ENCODE assay signal across 15 cellular contexts in the genomic region with DNA sequence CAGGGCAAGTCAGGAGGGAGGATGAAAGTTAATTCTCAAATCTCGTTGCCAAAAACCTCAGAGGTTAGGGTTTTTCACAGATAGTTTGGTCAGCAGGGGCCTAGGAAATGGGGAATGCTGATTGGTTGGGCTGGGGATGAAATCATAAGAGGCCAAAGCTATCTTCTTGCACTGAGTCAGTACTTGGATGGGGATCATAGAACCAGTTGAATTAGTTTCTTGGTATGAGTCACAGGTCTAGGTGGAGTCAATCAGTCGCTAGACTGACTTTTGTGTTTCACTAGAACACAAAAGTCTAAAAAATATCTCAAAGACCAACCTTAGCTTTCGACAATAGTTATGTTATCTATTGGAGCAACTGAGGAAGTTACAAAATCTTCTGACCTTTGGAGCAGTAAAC.
DNase-seq lines count a peak whose midpoint lies in the region; ATAC-seq and TF ChIP-seq lines count a peak whose summit lies in the region.
"Had no signal": no experiment of that assay in that cellular context is flagged by ENCODE, and none has a peak within 500 bp of the region (broad histone marks: within the 10 kb centered on the region; RNA-seq: fewer than 3 reads in every experiment).

No MANE protein-coding gene starts in this region.

- H3F3A ChIP-seq in smooth muscle cell (ENCODE audit: low read depth) = no peaks in the 10 kb centered on the region

- H3K9ac ChIP-seq in smooth muscle cell (ENCODE audit: low read depth) = no peak overlapping the region

- H3K27me3 ChIP-seq in left lung (no peaks in the 10 kb centered on the region), smooth muscle cell (ENCODE audit: low read depth) (no peaks in the 10 kb centered on the region)
- H3K27me3 ChIP-seq: tibial artery had no signal

- DNase-seq in left lung (no peak), smooth muscle cell (lab: John Stamatoyannopoulos, UW; ENCODE audit: unreplicated experiment) (no peak), NOMO-1 treated with DMSO at 0.1 percent for 48 hours (lab: John Stamatoyannopoulos, UW; ENCODE audit: unreplicated experiment) (no peak), ecto neural progenitor cell (ENCODE audit: low spot score) (no peak)
- DNase-seq: activated B cell treated with CpG ODN at 0.5 μM for 24 hours; activated T-cell treated with anti-CD3 and anti-CD28 coated beads for 4 hours; CD4-positive, CD25-positive, alpha-beta regulatory T cell; NCI-H2029; NCI-H774; stimulated activated CD4-positive, alpha-beta T cell treated with anti-CD3 and anti-CD28 coated beads, Interleukin-15, amount 100 ng/mL, for 24 hours; tibial artery had no signal

- WGBS in smooth muscle cell (ENCODE audit: low lambda C conversion rate) = 85% methylated on average over 3 of the region's 3 CpGs

- no peak overlapping the region for H3K4me3 ChIP-seq in left lung
- no peak overlapping the region for H3K4me3 ChIP-seq in smooth muscle cell
- H3K4me3 ChIP-seq: tibial artery had no signal

- H4K20me1 ChIP-seq in smooth muscle cell (ENCODE audit: low read depth) = no peaks in the 10 kb centered on the region

- intact Hi-C loops in left lung (cut with DNase I) = no loop called here

- H3K36me3 ChIP-seq in left lung (no peaks in the 10 kb centered on the region), smooth muscle cell (ENCODE audit: low read depth) (no peaks in the 10 kb centered on the region)
- H3K36me3 ChIP-seq: tibial artery had no signal

- no peaks in the 10 kb centered on the region for H3K79me2 ChIP-seq in smooth muscle cell (ENCODE audit: low read depth)

- no peak overlapping the region for H3K27ac ChIP-seq in left lung
- no peak overlapping the region for H3K27ac ChIP-seq in smooth muscle cell (ENCODE audit: low read depth)
- H3K27ac ChIP-seq: tibial artery had no signal

- no peak for TF ChIP-seq CTCF in left lung (IDR thresholded peaks at IDR 0.05)
- no peak for TF ChIP-seq CTCF in smooth muscle cell (IDR thresholded peaks at IDR 0.05; ENCODE audit: borderline replicate concordance, insufficient read depth, poor library complexity, severe bottlenecking)

- H3K4me1 ChIP-seq in left lung (no peaks in the 10 kb centered on the region), smooth muscle cell (ENCODE audit: low read depth) (no peaks in the 10 kb centered on the region)
- H3K4me1 ChIP-seq: tibial artery had no signal

- ATAC-seq in GM18909 (IDR thresholded peaks at IDR 0.05; ENCODE audit: poor library complexity, unreplicated experiment) (peak; percentile 68), HG02678 (IDR thresholded peaks at IDR 0.05; ENCODE audit: unreplicated experiment) (peak; percentile 52), HG03460 (IDR thresholded peaks at IDR 0.05; ENCODE audit: unreplicated experiment) (peak; percentile 66), esophagus mucosa (peak; percentile 93), left lung (no peak)

- H3K9me3 ChIP-seq in left lung (peaks cover 0 to 2% of the 10 kb centered on the region in 2 donors), smooth muscle cell (replicated peaks; ENCODE audit: low read depth) (no peaks in the 10 kb centered on the region)
- H3K9me3 ChIP-seq: tibial artery had no signal

- no peak overlapping the region for H2AFZ ChIP-seq in smooth muscle cell (ENCODE audit: low read depth)

- no peak overlapping the region for H3K4me2 ChIP-seq in smooth muscle cell
